In the genomic region with DNA sequence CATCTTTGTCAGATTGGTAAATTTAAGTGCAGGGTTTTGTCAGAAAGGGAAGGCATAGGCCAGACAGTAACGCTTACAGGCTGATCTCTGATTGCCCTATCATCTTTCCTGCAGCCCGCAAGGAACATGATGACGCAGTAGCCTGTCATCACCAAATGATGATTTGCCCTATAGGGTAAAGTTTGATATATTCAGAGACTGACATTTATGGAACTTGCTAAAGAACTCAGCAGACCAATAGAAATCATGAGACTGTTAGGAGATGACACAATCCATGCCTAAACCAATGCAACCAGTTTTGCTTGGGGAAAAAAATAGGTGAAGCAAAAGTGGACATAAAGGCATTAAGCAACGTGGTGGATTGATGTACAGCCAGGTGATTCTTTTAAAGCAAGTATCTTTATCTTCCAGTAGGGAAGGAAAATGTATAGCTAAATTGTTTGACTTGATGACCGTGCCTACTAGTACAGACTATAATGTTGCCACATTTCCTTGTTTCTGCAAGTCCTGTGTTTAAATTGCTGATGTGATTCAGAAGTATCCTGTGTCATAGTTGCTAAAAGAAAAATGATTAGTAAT, we compare ENCODE assay signal across 9 cellular contexts. TPM values are rescaled to one million over a fixed set of nuclear protein-coding genes. Genes with fewer than 3 reads are reported as not detected.
DNase-seq lines count a peak whose midpoint lies in the region; ATAC-seq and TF ChIP-seq lines count a peak whose summit lies in the region.
"Had no signal": no experiment of that assay in that cellular context is flagged by ENCODE, and none has a peak within 500 bp of the region (broad histone marks: within the 10 kb centered on the region; RNA-seq: fewer than 3 reads in every experiment).

No MANE protein-coding gene starts in this region.

- 22 to 46% (median 35%) methylated on average over 5 of the region's 5 CpGs for WGBS in stomach, 5 donors

- H3K27me3 ChIP-seq in fibroblast of lung (ENCODE audit: control insufficient read depth, insufficient read depth, low read length): no peaks in the 10 kb centered on the region
- no peaks in the 10 kb centered on the region for H3K27me3 ChIP-seq in stomach
- H3K27me3 ChIP-seq in left lung: no peaks in the 10 kb centered on the region

- no peak overlapping the region for H2AFZ ChIP-seq in fibroblast of lung (ENCODE audit: low read length)

- peaks cover 18% of the 10 kb centered on the region for H3K36me3 Mint-ChIP-seq in activated naive CD4-positive, alpha-beta T cell treated with anti-CD3 and anti-CD28 coated beads for 36 hours (ENCODE audit: low read depth)
- H3K36me3 Mint-ChIP-seq in T-helper 2 cell treated with Interferon-gamma antibody and Interleukin-4, amounts not matched to agents 5 μg/mL and 100 μg/mL, for 36 hours (ENCODE audit: low read depth): peaks cover 26% of the 10 kb centered on the region

- H3K36me3 ChIP-seq in fibroblast of lung (ENCODE audit: control insufficient read depth, insufficient read depth, low read length) (no peaks in the 10 kb centered on the region), stomach (peaks cover 0 to 7% (median 0%) of the 10 kb centered on the region in 4 donors), left lung (no peaks in the 10 kb centered on the region)

- peaks cover 2% of the 10 kb centered on the region for H3K9me3 Mint-ChIP-seq in activated naive CD4-positive, alpha-beta T cell treated with anti-CD3 and anti-CD28 coated beads for 36 hours
- H3K9me3 Mint-ChIP-seq in T-helper 2 cell treated with Interferon-gamma antibody and Interleukin-4, amounts not matched to agents 5 μg/mL and 100 μg/mL, for 36 hours: no peaks in the 10 kb centered on the region

- H3K27ac ChIP-seq in fibroblast of lung (ENCODE audit: insufficient read depth, low read length) (no peak overlapping the region), stomach (peak overlapping the region in 3 of 5 donors; percentile 42 to 87 (median 43)), left lung (peak overlapping the region in 1 of 2 donors; percentile 74)
- H3K27ac ChIP-seq: C4-2B had no signal

- ATAC-seq in GM21737 (IDR thresholded peaks at IDR 0.05; ENCODE audit: unreplicated experiment) (no peak), left lung (no peak)

- H3K4me3 ChIP-seq in fibroblast of lung (replicated peaks in 1 of 4; ENCODE audit: control extremely low read depth in 1 of 4, insufficient read depth in 1 of 4, low read depth in 3 of 4, low read length in 4 of 4) (peak overlapping the region in 2 of 4 experiments; percentile 78), stomach (peak overlapping the region in 2 of 4 donors; percentile 85 to 87), left lung (peak overlapping the region in 1 of 2 donors; percentile 71)

- peak overlapping the region; percentile 13 for H3K4me2 ChIP-seq in fibroblast of lung (ENCODE audit: extremely low read depth, insufficient read depth, low read length)

- H3K4me1 ChIP-seq in fibroblast of lung (ENCODE audit: control insufficient read depth, extremely low read depth, insufficient read depth, low read length): no peaks in the 10 kb centered on the region
- H3K4me1 ChIP-seq in stomach: peaks cover 24 to 76% (median 69%) of the 10 kb centered on the region in 4 donors
- peaks cover 23 to 64% of the 10 kb centered on the region in 2 donors for H3K4me1 ChIP-seq in left lung

- intact Hi-C loops in activated naive CD4-positive, alpha-beta T cell treated with anti-CD3 and anti-CD28 coated beads for 36 hours (cut with micrococcal nuclease): loop anchor here (5.0 to 10.0 kb wide), 7 partner anchors 230 to 1667 kb away; a partner anchor contains a TSS
- intact Hi-C loops in stomach (cut with DNase I; ENCODE audit: low total_unique reads): no loop called here
- intact Hi-C loops in left lung (cut with DNase I): no loop called here

- H4K20me1 ChIP-seq in fibroblast of lung (ENCODE audit: control insufficient read depth, extremely low read depth, insufficient read depth, low read length): peaks cover 4% of the 10 kb centered on the region

- no peak overlapping the region for H3K9ac ChIP-seq in fibroblast of lung (ENCODE audit: insufficient read depth, low read length)

- no peak overlapping the region for H3K27ac Mint-ChIP-seq in activated naive CD4-positive, alpha-beta T cell treated with anti-CD3 and anti-CD28 coated beads for 36 hours
- H3K27ac Mint-ChIP-seq in T-helper 2 cell treated with Interferon-gamma antibody and Interleukin-4, amounts not matched to agents 5 μg/mL and 100 μg/mL, for 36 hours: no peak overlapping the region

- no peaks in the 10 kb centered on the region for H3K27me3 Mint-ChIP-seq in activated naive CD4-positive, alpha-beta T cell treated with anti-CD3 and anti-CD28 coated beads for 36 hours (ENCODE audit: low read depth)
- no peaks in the 10 kb centered on the region for H3K27me3 Mint-ChIP-seq in T-helper 2 cell treated with Interferon-gamma antibody and Interleukin-4, amounts not matched to agents 5 μg/mL and 100 μg/mL, for 36 hours (ENCODE audit: low read depth)

- H3K4me3 Mint-ChIP-seq in activated naive CD4-positive, alpha-beta T cell treated with anti-CD3 and anti-CD28 coated beads for 36 hours: peak overlapping the region; percentile 82
- H3K4me3 Mint-ChIP-seq in T-helper 2 cell treated with Interferon-gamma antibody and Interleukin-4, amounts not matched to agents 5 μg/mL and 100 μg/mL, for 36 hours: peak overlapping the region; percentile 79

- no peak for TF ChIP-seq POLR2A in stomach (IDR thresholded peaks at IDR 0.05)

- no peak for TF ChIP-seq CTCF in fibroblast of lung (conservative IDR thresholded peaks at IDR 0.05 in 1 of 2, IDR thresholded peaks at IDR 0.05 in 1 of 2; ENCODE audit: low read depth in 1 of 2, low read length in 2 of 2)
- no peak for TF ChIP-seq CTCF in stomach (IDR thresholded peaks at IDR 0.05)
- TF ChIP-seq CTCF in GM13977 (IDR thresholded peaks at IDR 0.05; ENCODE audit: extremely low read depth, insufficient read depth, missing control alignments): no peak
- no peak for TF ChIP-seq CTCF in left lung (IDR thresholded peaks at IDR 0.05)

- no peak for TF ChIP-seq EP300 in stomach (IDR thresholded peaks at IDR 0.05)

- in situ Hi-C loops in GM13977 (cut with MboI; ENCODE audit: low pct_unique_long_range_greater_than_20kb, low sequenced_read_pairs, unreplicated experiment): no loop called here

- H3K4me1 Mint-ChIP-seq in activated naive CD4-positive, alpha-beta T cell treated with anti-CD3 and anti-CD28 coated beads for 36 hours (ENCODE audit: low read depth): peaks cover 71% of the 10 kb centered on the region
- peaks cover 46% of the 10 kb centered on the region for H3K4me1 Mint-ChIP-seq in T-helper 2 cell treated with Interferon-gamma antibody and Interleukin-4, amounts not matched to agents 5 μg/mL and 100 μg/mL, for 36 hours (ENCODE audit: low read depth)

- peaks cover 68% of the 10 kb centered on the region for H3K79me2 ChIP-seq in fibroblast of lung (ENCODE audit: control insufficient read depth, insufficient read depth, low read length)

- CTCF ChIA-PET in activated naive CD4-positive, alpha-beta T cell treated with anti-CD3 and anti-CD28 coated beads for 36 hours (lab: Charles Lee): interaction anchor here (1.1 kb wide), 1 partner anchor 21 kb away, joined by 3 read pairs; no protein-coding TSS in a partner anchor

- H3K9me3 ChIP-seq in fibroblast of lung (ENCODE audit: control insufficient read depth, insufficient read depth, low read depth, low read length) (no peaks in the 10 kb centered on the region), stomach (no peaks in the 10 kb centered on the region), left lung (no peaks in the 10 kb centered on the region)

- peak; percentile 21 for DNase-seq in activated naive CD4-positive, alpha-beta T cell treated with anti-CD3 and anti-CD28 coated beads for 36 hours
- no peak for DNase-seq in activated naive CD4-positive, alpha-beta T cell treated with anti-CD3 and anti-CD28 coated beads, Interleukin-2, amount 50 U/mL, for 16 hours
- DNase-seq in T-helper 2 cell treated with Interferon-gamma antibody and Interleukin-4, amounts not matched to agents 5 μg/mL and 100 μg/mL, for 36 hours (ENCODE audit: low spot score): no peak
- DNase-seq in fibroblast of lung (ENCODE audit: low read depth in 2 of 2) (peak; percentile 27 to 58), stomach (no peak), GM13977 (ENCODE audit: low spot score) (no peak), left lung (no peak)

RNA-seq across cellular contexts. Expression of a gene that starts 2.4 kb away (rescaled TPM):
- 10 to 100 TPM; 24.0 to 24.1 TPM for total RNA-seq in activated naive CD4-positive, alpha-beta T cell treated with anti-CD3 and anti-CD28 coated beads for 36 hours
- total RNA-seq in fibroblast of lung (11.6 and 15.4 TPM in 2 replicates), stomach (10 to 100 TPM; 12.7 to 56.9 (median 24.6) TPM), left lung (10 to 100 TPM; 30.2 to 47.3 TPM)
- polyA plus RNA-seq in fibroblast of lung (29.8 and 32.9 TPM in 2 replicates), stomach (10 to 100 TPM; 13.0 to 16.2 (median 14.4) TPM)
- 30.6 and 33.8 TPM in 2 replicates for polyA plus RNA-seq in fibroblast of lung (2012)
- 6.6 and 9.2 TPM in 2 replicates for polyA minus RNA-seq in fibroblast of lung (ENCODE audit: low replicate concordance)

Comparison
In these comparisons a context has a peak if more than half of its experiments do, and no peak if none do; other contexts are left out.
1. DNase-seq: peak in activated naive CD4-positive, alpha-beta T cell treated with anti-CD3 and anti-CD28 coated beads for 36 hours (single experiment) and fibroblast of lung (2 of 2); none in activated naive CD4-positive, alpha-beta T cell treated with anti-CD3 and anti-CD28 coated beads, Interleukin-2, amount 50 U/mL, for 16 hours (single experiment), T-helper 2 cell treated with Interferon-gamma antibody and Interleukin-4, amounts not matched to agents 5 μg/mL and 100 μg/mL, for 36 hours (single experiment), stomach (single experiment), GM13977 (single experiment) and left lung (0 of 2).